In the genomic region with DNA sequence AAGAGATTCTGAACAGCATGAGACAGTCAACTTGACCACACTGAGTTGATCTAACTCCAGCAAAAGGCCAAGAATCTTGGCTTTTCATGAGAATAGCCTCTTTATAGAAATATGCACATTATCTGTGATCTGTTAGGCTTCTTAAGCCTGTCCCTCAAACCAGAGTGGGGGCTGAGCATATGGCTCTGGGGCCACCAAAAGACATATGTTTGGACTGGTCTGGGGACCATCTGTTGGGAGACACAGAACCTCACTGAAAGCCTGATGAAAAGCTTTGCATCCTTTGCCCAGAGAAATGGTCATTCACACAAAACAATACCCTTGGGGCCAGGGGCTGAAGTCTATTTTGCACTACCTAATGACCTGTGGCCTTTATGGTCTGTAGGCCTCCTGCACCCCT, we compare ENCODE assay signal across 5 cellular contexts.
"Had no signal": no experiment of that assay in that cellular context is flagged by ENCODE, and none has a peak within 500 bp of the region (broad histone marks: within the 10 kb centered on the region; RNA-seq: fewer than 3 reads in every experiment).

No MANE protein-coding gene starts in this region.

- ATAC-seq: HepG2 had no signal

- H3K4me1 Mint-ChIP-seq: IgD-negative memory B cell had no signal

- H3K27ac Mint-ChIP-seq: GM23338, H9, IgD-negative memory B cell had no signal

- H3K36me3 Mint-ChIP-seq: IgD-negative memory B cell had no signal

- DNase-seq: HCEC 1CT had no signal

- H3K9me3 Mint-ChIP-seq: GM23338, H9 had no signal

- H3K4me3 Mint-ChIP-seq: GM23338, H9, IgD-negative memory B cell had no signal
